In genomic region chr11:46393231-46393616, GRCh38 we compare ENCODE assay signal across 1 cellular context.
TF ChIP-seq lines count a peak whose summit lies in the region.

No MANE protein-coding gene starts in this region.

TF ChIP-seq in HepG2, 621 proteins besides CTCF, POLR2A, EP300 and RAD21:
- TF ChIP-seq ZNF687 (CRISPR knock-in tag; IDR thresholded peaks at IDR 0.05) (no peak), ARID3A (IDR thresholded peaks at IDR 0.05; ENCODE audit: low read depth, low read length) (no peak), ZNF678 (CRISPR knock-in tag; IDR thresholded peaks at IDR 0.05) (no peak), ZNF180 (CRISPR knock-in tag; IDR thresholded peaks at IDR 0.05; ENCODE audit: borderline replicate concordance, low read depth) (no peak), FOXP4 (CRISPR knock-in tag; IDR thresholded peaks at IDR 0.05) (no peak), ZSCAN30 (CRISPR knock-in tag; IDR thresholded peaks at IDR 0.05) (no peak), SMAD9 (CRISPR knock-in tag; IDR thresholded peaks at IDR 0.05) (no peak)
